Comparison of ENCODE assay signal across 1 cellular context in genomic region chr12:52432559-52433207, GRCh38.
TF ChIP-seq lines count a peak whose summit lies in the region.

No MANE protein-coding gene starts in this region.

TF ChIP-seq in K562, 482 proteins besides CTCF, POLR2A, EP300 and RAD21:
- TF ChIP-seq ZNF316 (IDR thresholded peaks at IDR 0.05) (peak; percentile 27; the same call in 1 of the 2 replicates), ZNF592 (IDR thresholded peaks at IDR 0.05) (no peak)
